In genomic region chr21:42172596-42173483, GRCh38 we compare ENCODE assay signal across 21 cellular contexts. TPM values are rescaled to one million over a fixed set of nuclear protein-coding genes. Genes with fewer than 3 reads are reported as not detected.
DNase-seq lines count a peak whose midpoint lies in the region; ATAC-seq and TF ChIP-seq lines count a peak whose summit lies in the region.
"Had no signal": no experiment of that assay in that cellular context is flagged by ENCODE, and none has a peak within 500 bp of the region (broad histone marks: within the 10 kb centered on the region; RNA-seq: fewer than 3 reads in every experiment).

No MANE protein-coding gene starts in this region.

- ATAC-seq in Right ventricle myocardium inferior (no peak), GM18873 (IDR thresholded peaks at IDR 0.05; ENCODE audit: low FRiP score, unreplicated experiment) (no peak)
- ATAC-seq: A549, K562 had no signal

- H3K27me3 ChIP-seq in right atrium auricular region: no peaks in the 10 kb centered on the region
- H3K27me3 ChIP-seq in neuronal stem cell (ENCODE audit: control insufficient read depth in 3 of 3, insufficient read depth in 3 of 3, low read depth in 1 of 3, low read length in 3 of 3): no peaks in the 10 kb centered on the region
- no peaks in the 10 kb centered on the region for H3K27me3 ChIP-seq in vagina
- H3K27me3 ChIP-seq in transverse colon: no peaks in the 10 kb centered on the region
- H3K27me3 ChIP-seq: BLaER1 treated with 17β-estradiol and CSF1 and Interleukin-3, amounts not matched to agents 10 nM and 100 nM had no signal

- TF ChIP-seq CTCF in right atrium auricular region (IDR thresholded peaks at IDR 0.05) (no peak), vagina (IDR thresholded peaks at IDR 0.05) (no peak), transverse colon (IDR thresholded peaks at IDR 0.05) (no peak)

- H3K4me1 ChIP-seq in right atrium auricular region (peaks cover 0 to 6% of the 10 kb centered on the region in 2 donors), neuronal stem cell (ENCODE audit: control insufficient read depth in 2 of 2, insufficient read depth in 1 of 2, low read depth in 1 of 2, low read length in 2 of 2) (no peaks in the 10 kb centered on the region), vagina (no peaks in the 10 kb centered on the region), transverse colon (peaks cover 4 to 26% (median 22%) of the 10 kb centered on the region in 4 donors)

- DNase-seq in right atrium auricular region (ENCODE audit: low spot score): peak; percentile 49
- no peak for DNase-seq in Right ventricle myocardium inferior (ENCODE audit: missing footprints)
- no peak for DNase-seq in neuronal stem cell (ENCODE audit: low spot score)
- DNase-seq in vagina (ENCODE audit: extremely low spot score in 2 of 2): peak; percentile 80 to 91
- DNase-seq in transverse colon: no peak
- DNase-seq in activated naive CD4-positive, alpha-beta T cell treated with Interleukin-2 at 50 U/mL for 16 hours: no peak
- DNase-seq: CD8-positive, alpha-beta memory T cell; GF-D8; GOT3; MV-4-11; NCI-H1436; NCI-H2029; NCI-H2171 treated with DMSO at 0.1 percent for 48 hours; NCI-H446 treated with DMSO at 0.1 percent for 48 hours; NCI-H748 treated with DMSO at 0.1 percent for 48 hours; Right ventricle myocardium superior had no signal

- H3K9ac ChIP-seq in neuronal stem cell (ENCODE audit: low read depth, low read length, poor library complexity): peak overlapping the region; percentile 32
- H3K9ac ChIP-seq: BLaER1 treated with 17β-estradiol and CSF1 and Interleukin-3, amounts not matched to agents 10 nM and 100 nM had no signal

- no peak for TF ChIP-seq EP300 in transverse colon (IDR thresholded peaks at IDR 0.05; ENCODE audit: low read depth)

- intact Hi-C loops in Right ventricle myocardium inferior (cut with DNase I) (loop anchor here (5.0 kb wide), 1 partner anchor 64 kb away; no protein-coding TSS in a partner anchor), vagina (cut with DNase I) (no loop called here), transverse colon (cut with DNase I; ENCODE audit: low total_unique reads) (no loop called here)

- no peak overlapping the region for H4K8ac ChIP-seq in neuronal stem cell (ENCODE audit: low read depth, low read length)

- no peak overlapping the region for H2BK12ac ChIP-seq in neuronal stem cell (ENCODE audit: low read length)

- no peak overlapping the region for H3K4ac ChIP-seq in neuronal stem cell (ENCODE audit: low read length)

- H3K4me3 ChIP-seq in right atrium auricular region (no peak overlapping the region), neuronal stem cell (ENCODE audit: low read length in 2 of 2) (no peak overlapping the region), vagina (no peak overlapping the region), transverse colon (no peak overlapping the region)
- H3K4me3 ChIP-seq: A549; BLaER1 treated with 17β-estradiol and CSF1 and Interleukin-3, amounts not matched to agents 10 nM and 100 nM; K562 had no signal

- H2BK15ac ChIP-seq in neuronal stem cell (ENCODE audit: low read length): no peak overlapping the region

- H3K23ac ChIP-seq in neuronal stem cell (ENCODE audit: low read depth, low read length, poor library complexity): no peak overlapping the region

- no peak overlapping the region for H3K4me2 ChIP-seq in neuronal stem cell (ENCODE audit: insufficient read depth, low read length, poor library complexity, severe bottlenecking)
- H3K4me2 ChIP-seq: A549; BLaER1 treated with 17β-estradiol and CSF1 and Interleukin-3, amounts not matched to agents 10 nM and 100 nM had no signal

- no peak overlapping the region for H2AFZ ChIP-seq in neuronal stem cell (ENCODE audit: low read length)

- in situ Hi-C loops in transverse colon (cut with MboI; ENCODE audit: low pct_ligation_motif_present in 1 of 4, low pct_unique_long_range_greater_than_20kb in 1 of 4, low sequenced_read_pairs in 3 of 4): loop anchor here in 1 of 4 donors (25.0 kb wide), 1 partner anchor 289 kb away; no protein-coding TSS in a partner anchor

- H3K9me3 ChIP-seq in right atrium auricular region (no peaks in the 10 kb centered on the region), neuronal stem cell (replicated peaks in 1 of 2; ENCODE audit: control insufficient read depth in 2 of 2, insufficient read depth in 1 of 2, low read depth in 1 of 2, low read length in 2 of 2) (no peaks in the 10 kb centered on the region), vagina (no peaks in the 10 kb centered on the region), transverse colon (no peaks in the 10 kb centered on the region)
- H3K9me3 ChIP-seq: A549 had no signal

- H2AK5ac ChIP-seq in neuronal stem cell (ENCODE audit: low read depth, low read length): peak overlapping the region; percentile 81

- no peak for TF ChIP-seq POLR2A in vagina (IDR thresholded peaks at IDR 0.05)
- no peak for TF ChIP-seq POLR2A in transverse colon (IDR thresholded peaks at IDR 0.05)

- no peak overlapping the region for H4K91ac ChIP-seq in neuronal stem cell (ENCODE audit: low read depth, low read length, poor library complexity)

- no peaks in the 10 kb centered on the region for H3K36me3 ChIP-seq in right atrium auricular region
- H3K36me3 ChIP-seq in neuronal stem cell (replicated peaks in 1 of 2; ENCODE audit: control insufficient read depth in 2 of 2, insufficient read depth in 2 of 2, low read length in 2 of 2): no peaks in the 10 kb centered on the region
- no peaks in the 10 kb centered on the region for H3K36me3 ChIP-seq in vagina
- H3K36me3 ChIP-seq in transverse colon: no peaks in the 10 kb centered on the region
- H3K36me3 ChIP-seq: BLaER1 treated with 17β-estradiol and CSF1 and Interleukin-3, amounts not matched to agents 10 nM and 100 nM had no signal

- no CpG with 5 or more reads among the region's 40 CpGs for WGBS in neuronal stem cell (ENCODE audit: extremely low coverage in 2 of 2, insufficient read length in 2 of 2, insufficient replicate concordance in 1 of 2), 2 donors
- WGBS in transverse colon (ENCODE audit: low coverage in 1 of 2), 2 donors: 92% methylated on average over 40 of the region's 40 CpGs; no CpG with 5 or more reads in 1 of the 2 donors

- no peaks in the 10 kb centered on the region for H3K79me1 ChIP-seq in neuronal stem cell (ENCODE audit: low read depth, low read length)

- peak overlapping the region; percentile 89 for H3K18ac ChIP-seq in neuronal stem cell (ENCODE audit: low read length)

- H2BK5ac ChIP-seq in neuronal stem cell (ENCODE audit: low read length): peak overlapping the region; percentile 56

- no peak overlapping the region for H3K14ac ChIP-seq in neuronal stem cell (ENCODE audit: low read length)

- H2BK120ac ChIP-seq in neuronal stem cell (ENCODE audit: low read depth, low read length): peak overlapping the region; percentile 34

- H3K27ac ChIP-seq in right atrium auricular region: no peak overlapping the region
- H3K27ac ChIP-seq in angular gyrus (ENCODE audit: low read depth, low read length): peak overlapping the region; percentile 33
- H3K27ac ChIP-seq in neuronal stem cell (replicated peaks; ENCODE audit: low read length): no peak overlapping the region
- H3K27ac ChIP-seq in vagina: no peak overlapping the region
- H3K27ac ChIP-seq in transverse colon: peak overlapping the region in 1 of 4 donors; percentile 83
- H3K27ac ChIP-seq: A549; BLaER1 treated with 17β-estradiol and CSF1 and Interleukin-3, amounts not matched to agents 10 nM and 100 nM had no signal

RNA-seq across cellular contexts. Expression of gene ABCG1, which starts 46.1 kb away (rescaled TPM):
- 10 to 100 TPM in 1 of 2 donors, 1 to 10 TPM in 1; 7.9 to 12.3 TPM for total RNA-seq in right atrium auricular region
- 9.0 TPM for total RNA-seq in Right ventricle myocardium inferior
- polyA plus RNA-seq in neuronal stem cell (2013, experiment 1 of 2): 1.4 TPM
- polyA plus RNA-seq in neuronal stem cell (2013, experiment 2 of 2): 1.8 TPM
- 18.7 TPM for total RNA-seq in vagina
- total RNA-seq in transverse colon: 10 to 100 TPM; 17.1 to 67.7 (median 53.2) TPM
- polyA plus RNA-seq: K562 had no signal

Comparison
In these comparisons a context has a peak if more than half of its experiments do, and no peak if none do; other contexts are left out.
1. DNase-seq: peak in right atrium auricular region (single experiment) and vagina (2 of 2); none in Right ventricle myocardium inferior (single experiment), neuronal stem cell (single experiment), transverse colon (single experiment) and activated naive CD4-positive, alpha-beta T cell treated with Interleukin-2 at 50 U/mL for 16 hours (single experiment).